8 cellular contexts compared by ENCODE assay signal in the genomic region with DNA sequence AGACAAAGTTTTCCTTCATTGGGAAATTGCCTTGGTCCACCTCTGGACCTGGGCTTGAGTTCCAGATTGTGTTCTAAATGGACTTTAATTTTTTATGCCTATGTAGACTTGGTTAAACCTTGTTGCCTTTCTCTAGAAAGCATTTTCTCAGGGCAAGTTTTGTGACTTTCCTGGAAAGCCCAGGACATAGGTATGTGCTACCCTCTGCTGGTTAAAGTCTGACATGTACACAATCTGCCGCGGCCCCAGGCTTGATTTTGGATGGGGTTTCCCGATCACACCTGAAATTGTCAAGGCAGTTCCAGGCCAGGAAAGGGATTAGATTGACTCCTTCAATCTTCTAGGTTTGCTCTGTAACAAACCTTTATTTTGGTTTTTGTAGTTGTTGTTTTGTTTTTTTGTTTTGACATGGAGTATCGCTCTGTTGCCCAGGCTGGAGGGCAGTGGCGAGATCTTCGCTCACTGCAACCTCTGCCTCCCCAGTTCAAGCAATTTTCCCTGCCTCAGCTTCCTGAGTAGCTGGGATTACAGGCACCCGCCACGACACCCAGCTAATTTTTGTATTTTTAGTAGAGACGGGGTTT. TPM values are rescaled to one million over a fixed set of nuclear protein-coding genes. Genes with fewer than 3 reads are reported as not detected.
DNase-seq lines count a peak whose midpoint lies in the region; ATAC-seq and TF ChIP-seq lines count a peak whose summit lies in the region.

No MANE protein-coding gene starts in this region.

- H3K9me3 ChIP-seq in Peyer's patch = no peaks in the 10 kb centered on the region

- no peaks in the 10 kb centered on the region for H3K4me1 ChIP-seq in Peyer's patch

- no peak overlapping the region for H3K27ac ChIP-seq in Peyer's patch

- DNase-seq in NOMO-1 treated with DMSO at 0.1 percent for 48 hours (lab: John Stamatoyannopoulos, UW; ENCODE audit: unreplicated experiment) (peak; percentile 14), NOMO-1 treated with dmso at 0.1 percent for 144 hours (lab: John Stamatoyannopoulos, UW; ENCODE audit: unreplicated experiment) (no peak), Peyer's patch (peak in 1 of 3 donors; percentile 58), astrocyte of the spinal cord (ENCODE audit: low read depth, low spot score) (peak; percentile 49), iPS DF 4.7 (ENCODE audit: extremely low read depth, low spot score) (peak; percentile 19)
- DNase-seq in stimulated activated CD4-positive, alpha-beta T cell treated with anti-CD3 and anti-CD28 coated beads, Interleukin-2, amount 100 ng/mL, for 4 hours (ENCODE audit: low read depth) = peak; percentile 9

- in situ Hi-C loops in astrocyte of the spinal cord (cut with HindIII; ENCODE audit: low sequenced_read_pairs) = no loop called here

- no peaks in the 10 kb centered on the region for H3K36me3 ChIP-seq in Peyer's patch

- no peak overlapping the region for H3K4me3 ChIP-seq in Peyer's patch
- H3K4me3 ChIP-seq in astrocyte of the spinal cord (ENCODE audit: low read depth, low read length) = no peak overlapping the region

- ATAC-seq in HG03342 (IDR thresholded peaks at IDR 0.05; ENCODE audit: unreplicated experiment) (peak; percentile 54), GM18520 (IDR thresholded peaks at IDR 0.05; ENCODE audit: unreplicated experiment) (no peak)

- H3K27me3 ChIP-seq in Peyer's patch = no peaks in the 10 kb centered on the region

- peak in 4 of 6 experiments; percentile 47 to 74 (median 68) for TF ChIP-seq CTCF in Peyer's patch (IDR thresholded peaks at IDR 0.05)
- peak; percentile 70 for TF ChIP-seq CTCF in astrocyte of the spinal cord (IDR thresholded peaks at IDR 0.05; ENCODE audit: low read depth, low read length)

- TF ChIP-seq POLR2A in Peyer's patch (IDR thresholded peaks at IDR 0.05) = no peak

RNA-seq across cellular contexts. Expression of a gene that starts 14.1 kb away (rescaled TPM):
- 100 to 1,000 TPM; 158 to 784 (median 455) TPM for total RNA-seq in Peyer's patch

RNA-seq across cellular contexts. Expression of a gene that starts 35.6 kb away (rescaled TPM):
- 1 to 10 TPM in 1 of 4 donors, not detected in 3; 1.9 TPM for total RNA-seq in Peyer's patch

RNA-seq across cellular contexts. Expression of a gene that starts 54.4 kb away (rescaled TPM):
- 10 to 100 TPM in 3 of 4 donors, 1 to 10 TPM in 1; 3.9 to 59.4 (median 22.9) TPM for total RNA-seq in Peyer's patch
